Comparison of ENCODE assay signal across 11 cellular contexts in genomic region chr1:6013491-6013890, GRCh38.
"Had no signal": no experiment of that assay in that cellular context is flagged by ENCODE, and none has a peak within 500 bp of the region (broad histone marks: within the 10 kb centered on the region; RNA-seq: fewer than 3 reads in every experiment).

No MANE protein-coding gene starts in this region.

- H3K9me3 Mint-ChIP-seq: activated T-cell treated with anti-CD3 and anti-CD28 coated beads, Interleukin-2, amount 50 U/mL, for 4 hours; stimulated activated naive CD8-positive, alpha-beta T cell treated with anti-CD3 and anti-CD28 coated beads, Interleukin-15, Interleukin-2, amounts not matched to agents 100 ng/mL and 50 ng/mL, for 24 hours; T-helper 2 cell treated with Interferon-gamma antibody and Interleukin-4, amounts not matched to agents 5 μg/mL and 100 μg/mL, for 36 hours had no signal

- ATAC-seq: activated T-cell treated with anti-CD3 and anti-CD28 coated beads, Interleukin-2, amount 50 U/mL, for 4 hours; foreskin keratinocyte had no signal

- H3K36me3 Mint-ChIP-seq: activated naive CD8-positive, alpha-beta T cell had no signal

- DNase-seq: activated CD4-positive, alpha-beta T cell treated with anti-CD3 and anti-CD28 coated beads, Interleukin-2, amount 50 U/mL, for 1 hour; activated effector memory CD4-positive, alpha-beta T cell treated with anti-CD3 and anti-CD28 coated beads, Interleukin-2, amount 50 U/mL, for 16 hours; activated T-cell treated with anti-CD3 and anti-CD28 coated beads, Interleukin-2, amount 50 U/mL, for 4 hours; foreskin keratinocyte; head of caudate nucleus; islet precursor cell; SW 1271 had no signal

- H3K4me1 ChIP-seq: foreskin keratinocyte had no signal

- H3K27ac ChIP-seq: foreskin keratinocyte had no signal

- H3K27me3 Mint-ChIP-seq: activated naive CD8-positive, alpha-beta T cell; stimulated activated naive CD8-positive, alpha-beta T cell treated with anti-CD3 and anti-CD28 coated beads, Interleukin-15, Interleukin-2, amounts not matched to agents 100 ng/mL and 50 ng/mL, for 24 hours had no signal

- H3K4me2 ChIP-seq: smooth muscle cell had no signal

- H3K4me3 ChIP-seq: smooth muscle cell had no signal

- H3K4me3 Mint-ChIP-seq: activated naive CD8-positive, alpha-beta T cell; activated T-cell treated with anti-CD3 and anti-CD28 coated beads, Interleukin-2, amount 50 U/mL, for 4 hours; stimulated activated naive CD8-positive, alpha-beta T cell treated with anti-CD3 and anti-CD28 coated beads, Interleukin-15, Interleukin-2, amounts not matched to agents 100 ng/mL and 50 ng/mL, for 24 hours; T-helper 2 cell treated with Interferon-gamma antibody and Interleukin-4, amounts not matched to agents 5 μg/mL and 100 μg/mL, for 36 hours had no signal

- H3K27ac Mint-ChIP-seq: activated naive CD8-positive, alpha-beta T cell; stimulated activated naive CD8-positive, alpha-beta T cell treated with anti-CD3 and anti-CD28 coated beads, Interleukin-15, Interleukin-2, amounts not matched to agents 100 ng/mL and 50 ng/mL, for 24 hours; T-helper 2 cell treated with Interferon-gamma antibody and Interleukin-4, amounts not matched to agents 5 μg/mL and 100 μg/mL, for 36 hours had no signal
